Comparison of ENCODE assay signal across 1 cellular context in genomic region chr2:54549912-54550518, GRCh38.
TF ChIP-seq lines count a peak whose summit lies in the region.

No MANE protein-coding gene starts in this region.

TF ChIP-seq in H1, 55 proteins besides CTCF, POLR2A, EP300 and RAD21 (continued from another document):
- TF ChIP-seq POLR2AphosphoS5 (IDR thresholded peaks at IDR 0.05; ENCODE audit: low read depth, low read length) (no peak), BACH1 (IDR thresholded peaks at IDR 0.05; ENCODE audit: low read length) (no peak), JUN (IDR thresholded peaks at IDR 0.05; ENCODE audit: low read depth, low read length) (no peak), PHF8 (conservative IDR thresholded peaks at IDR 0.05; ENCODE audit: low read depth, low read length) (no peak), KDM1A (IDR thresholded peaks at IDR 0.05; ENCODE audit: borderline replicate concordance, low read length) (no peak), RBBP5 (IDR thresholded peaks at IDR 0.05; ENCODE audit: borderline replicate concordance, low read depth, low read length) (no peak)
TF ChIP-seq in H1: peak in this region for 0.
